ENCODE assay signal across 18 cellular contexts in the genomic region with DNA sequence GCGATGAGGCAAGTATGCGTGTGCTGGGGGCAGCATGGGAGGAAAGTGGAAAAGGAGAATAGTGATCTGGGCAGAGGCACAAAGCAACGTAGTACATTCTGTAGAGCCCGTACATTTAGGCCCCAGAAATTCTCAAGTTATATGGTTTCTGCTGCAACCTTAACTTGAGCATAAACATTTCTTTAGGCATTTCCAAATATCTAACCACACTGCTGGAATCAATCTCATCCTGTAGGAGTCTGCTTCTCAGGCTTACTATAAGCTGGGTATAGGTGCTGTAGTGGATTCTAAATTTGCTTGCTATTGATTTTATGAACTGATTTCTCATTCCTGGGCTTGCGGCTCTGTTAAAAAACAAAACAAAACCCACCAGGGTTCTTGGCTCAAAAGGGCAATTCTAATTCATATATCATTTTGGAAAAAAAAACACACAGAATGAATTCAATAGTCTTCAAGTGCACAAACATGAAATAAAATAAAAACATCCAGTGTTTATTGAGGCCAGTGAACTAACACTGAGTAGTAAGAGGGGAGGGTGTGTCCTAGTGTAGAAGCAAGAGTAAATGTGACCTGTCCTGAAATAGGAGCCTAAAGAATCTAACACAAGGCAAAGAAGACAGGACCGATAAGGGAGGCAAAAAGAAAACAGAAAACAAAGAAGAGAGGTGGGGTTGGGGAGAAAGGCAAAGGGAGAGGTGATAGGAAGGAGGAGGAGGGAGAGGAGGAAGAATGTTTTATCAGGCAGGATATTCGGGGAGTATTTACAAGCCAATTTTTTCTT.
"Had no signal": no experiment of that assay in that cellular context is flagged by ENCODE, and none has a peak within 500 bp of the region (broad histone marks: within the 10 kb centered on the region; RNA-seq: fewer than 3 reads in every experiment).

No MANE protein-coding gene starts in this region.

- DNase-seq: activated CD4-positive, CD25-positive, alpha-beta regulatory T cell treated with anti-CD3 and anti-CD28 coated beads, Interleukin-2, amount 50 U/mL, for 72 hours; activated naive CD4-positive, alpha-beta T cell treated with Interleukin-2 at 50 U/mL for 16 hours; activated T-cell treated with anti-CD3 and anti-CD28 coated beads for 4 hours; anterior cingulate cortex; brain microvascular endothelial cell; effector memory CD4-positive, alpha-beta T cell; occipital lobe; sigmoid colon; stimulated activated CD4-positive, alpha-beta T cell treated with anti-CD3 and anti-CD28 coated beads, Interleukin-1b, Interleukin-23, amount 100 ng/mL, for 48 hours had no signal

- ATAC-seq: activated T-helper 17 cell treated with anti-CD3 and anti-CD28 coated beads, Interleukin-2, amount 50 U/mL, for 72 hours; gastroesophageal sphincter; left lobe of liver had no signal

- H3K4me1 ChIP-seq: gastroesophageal sphincter, sigmoid colon, tibial nerve, vagina had no signal

- H3K9me3 ChIP-seq: gastroesophageal sphincter, sigmoid colon, tibial nerve, vagina had no signal

- H3K4me3 Mint-ChIP-seq: activated T-helper 17 cell treated with anti-CD3 and anti-CD28 coated beads, Interleukin-2, amount 50 U/mL, for 72 hours; dendritic cell treated with granulocyte-macrophage colony-stimulating factor and Interleukin-4, amounts not matched to agents 40 ng/mL and 50 ng/mL, for 4 days; natural killer cell treated with Interleukin-12 subunit alpha and Interleukin-12 subunit beta and Interleukin-15 and Interleukin-18, amount 100 ng/mL, for 72 hours; T-helper 2 cell treated with Interferon-gamma antibody and Interleukin-4, amounts not matched to agents 5 μg/mL and 100 μg/mL, for 36 hours had no signal

- H3K9me3 Mint-ChIP-seq: activated T-helper 17 cell treated with anti-CD3 and anti-CD28 coated beads, Interleukin-2, amount 50 U/mL, for 72 hours; dendritic cell treated with granulocyte-macrophage colony-stimulating factor and Interleukin-4, amounts not matched to agents 40 ng/mL and 50 ng/mL, for 4 days; natural killer cell treated with Interleukin-12 subunit alpha and Interleukin-12 subunit beta and Interleukin-15 and Interleukin-18, amount 100 ng/mL, for 72 hours; T-helper 2 cell treated with Interferon-gamma antibody and Interleukin-4, amounts not matched to agents 5 μg/mL and 100 μg/mL, for 36 hours had no signal

- H3K27ac Mint-ChIP-seq: activated T-helper 17 cell treated with anti-CD3 and anti-CD28 coated beads, Interleukin-2, amount 50 U/mL, for 72 hours; dendritic cell treated with granulocyte-macrophage colony-stimulating factor and Interleukin-4, amounts not matched to agents 40 ng/mL and 50 ng/mL, for 4 days; natural killer cell treated with Interleukin-12 subunit alpha and Interleukin-12 subunit beta and Interleukin-15 and Interleukin-18, amount 100 ng/mL, for 72 hours; T-helper 2 cell treated with Interferon-gamma antibody and Interleukin-4, amounts not matched to agents 5 μg/mL and 100 μg/mL, for 36 hours had no signal

- H3K36me3 Mint-ChIP-seq: natural killer cell treated with Interleukin-12 subunit alpha and Interleukin-12 subunit beta and Interleukin-15 and Interleukin-18, amount 100 ng/mL, for 72 hours had no signal

- H3K4me3 ChIP-seq: gastroesophageal sphincter, sigmoid colon, tibial nerve, vagina had no signal

- H3K36me3 ChIP-seq: brain microvascular endothelial cell, gastroesophageal sphincter, sigmoid colon, tibial nerve, vagina had no signal

- H3K27me3 Mint-ChIP-seq: activated T-helper 17 cell treated with anti-CD3 and anti-CD28 coated beads, Interleukin-2, amount 50 U/mL, for 72 hours; dendritic cell treated with granulocyte-macrophage colony-stimulating factor and Interleukin-4, amounts not matched to agents 40 ng/mL and 50 ng/mL, for 4 days had no signal

- H3K27ac ChIP-seq: brain microvascular endothelial cell, epithelial cell of prostate, gastroesophageal sphincter, sigmoid colon, tibial nerve, vagina had no signal

- H3K27me3 ChIP-seq: brain microvascular endothelial cell, gastroesophageal sphincter, sigmoid colon, tibial nerve, vagina had no signal

- H3K4me1 Mint-ChIP-seq: activated T-helper 17 cell treated with anti-CD3 and anti-CD28 coated beads, Interleukin-2, amount 50 U/mL, for 72 hours had no signal
